Comparison of ENCODE assay signal across 8 cellular contexts in genomic region chr13:26253787-26254582, GRCh38. TPM values are rescaled to one million over a fixed set of nuclear protein-coding genes. Genes with fewer than 3 reads are reported as not detected.
DNase-seq lines count a peak whose midpoint lies in the region; ATAC-seq and TF ChIP-seq lines count a peak whose summit lies in the region.

Gene CDK8 (plus strand): TSS chr13:26254129. CDS start chr13:26254642, 513 bp downstream.

- peak; percentile 82 to 97 (median 92) for DNase-seq in NCI-H1417 (lab: John Stamatoyannopoulos, UW)
- peak; percentile 89 for DNase-seq in activated naive CD8-positive, alpha-beta T cell treated with anti-CD3 and anti-CD28 coated beads, Interleukin-2, amount 10 ng/mL, durations not matched to agents 7 days and 5 days
- peak; percentile 95 for DNase-seq in Right ventricle myocardium inferior (ENCODE audit: missing footprints)
- DNase-seq in ovary = peak; percentile 87 to 93 (median 91)
- peak; percentile 90 to 92 for DNase-seq in thyroid gland

- peak within 1 kb of the TSS; percentile 74 for H3K9ac ChIP-seq in SU-DHL-6 (ENCODE audit: low read length)

- H3K27ac Mint-ChIP-seq in activated naive CD8-positive, alpha-beta T cell treated with anti-CD3 and anti-CD28 coated beads, Interleukin-2, amount 10 ng/mL, durations not matched to agents 7 days and 5 days = peak within 1 kb of the TSS; percentile 89

- H3K27me3 ChIP-seq in SU-DHL-6 (ENCODE audit: low read length) (no peaks in the 10 kb centered on the region), ovary (no peaks in the 10 kb centered on the region), thyroid gland (no peaks in the 10 kb centered on the region)

- WGBS in ovary, 3 donors = 0% methylated on average over 55 to 79 of the region's 79 CpGs
- WGBS in thyroid gland, 2 donors = 1% methylated on average over 13 to 53 of the region's 79 CpGs

- no peak for TF ChIP-seq POLR2A in ovary (IDR thresholded peaks at IDR 0.05)
- peak in 1 of 2 donors; percentile 85 for TF ChIP-seq POLR2A in thyroid gland (IDR thresholded peaks at IDR 0.05)

- no peaks in the 10 kb centered on the region for H3K36me3 ChIP-seq in SU-DHL-6 (ENCODE audit: low read length)
- H3K36me3 ChIP-seq in ovary = no peaks in the 10 kb centered on the region
- no peaks in the 10 kb centered on the region for H3K36me3 ChIP-seq in thyroid gland

- H3K4me2 ChIP-seq in SU-DHL-6 (ENCODE audit: low read depth, low read length, poor library complexity, severe bottlenecking) = peak within 1 kb of the TSS; percentile 88

- H3K79me2 ChIP-seq in SU-DHL-6 (ENCODE audit: insufficient read depth, low read length) = peaks cover 45% of the 10 kb centered on the region

- H3K27me3 Mint-ChIP-seq in activated naive CD8-positive, alpha-beta T cell treated with anti-CD3 and anti-CD28 coated beads, Interleukin-2, amount 10 ng/mL, durations not matched to agents 7 days and 5 days = peaks cover 4% of the 10 kb centered on the region

- peak within 1 kb of the TSS; percentile 91 for H3K4me3 Mint-ChIP-seq in activated naive CD8-positive, alpha-beta T cell treated with anti-CD3 and anti-CD28 coated beads, Interleukin-2, amount 10 ng/mL, durations not matched to agents 7 days and 5 days

- H3K27ac ChIP-seq in SU-DHL-6 (ENCODE audit: low read depth, low read length) (peak within 1 kb of the TSS; percentile 83), ovary (peak within 1 kb of the TSS; percentile 63 to 92), thyroid gland (peak within 1 kb of the TSS; percentile 92 to 94 (median 93))

- H3K4me1 ChIP-seq in ovary (ENCODE audit: insufficient read depth) (no peaks in the 10 kb centered on the region), thyroid gland (peaks cover 6 to 10% of the 10 kb centered on the region in 2 donors)

- intact Hi-C loops in Right ventricle myocardium inferior (cut with DNase I) = loop anchor here (2.0 to 10.0 kb wide), 2 partner anchors 31 to 71 kb away; partner anchors contain the start of gene RNF6
- intact Hi-C loops in ovary (cut with DNase I) = loop anchor here in 1 of 4 donors (5.0 kb wide), 1 partner anchor 52 kb away; no protein-coding TSS in a partner anchor
- intact Hi-C loops in thyroid gland (cut with DNase I) = no loop called here

- H3K4me3 ChIP-seq in GM12875 (ENCODE audit: low read depth, low read length) = peak within 1 kb of the TSS; percentile 91
- H3K4me3 ChIP-seq in SU-DHL-6 (ENCODE audit: insufficient read depth, low read length, poor library complexity, severe bottlenecking) = peak within 1 kb of the TSS; percentile 93
- H3K4me3 ChIP-seq in ovary = peak within 1 kb of the TSS; percentile 96
- peak within 1 kb of the TSS; percentile 76 to 95 (median 94) for H3K4me3 ChIP-seq in thyroid gland (replicated peaks in 1 of 3)

- no peaks in the 10 kb centered on the region; the same call in 1 of the 2 replicates for H3F3A ChIP-seq in SU-DHL-6 (ENCODE audit: insufficient read depth)

- no peaks in the 10 kb centered on the region for H3K9me3 ChIP-seq in SU-DHL-6 (ENCODE audit: insufficient read depth, low read length)
- no peaks in the 10 kb centered on the region for H3K9me3 ChIP-seq in ovary
- H3K9me3 ChIP-seq in thyroid gland = no peaks in the 10 kb centered on the region

- peaks cover 24% of the 10 kb centered on the region for H4K20me1 ChIP-seq in SU-DHL-6 (ENCODE audit: low read depth, low read length)

- POLR2A ChIA-PET in activated naive CD8-positive, alpha-beta T cell treated with anti-CD3 and anti-CD28 coated beads, Interleukin-2, amount 10 ng/mL, durations not matched to agents 7 days and 5 days (lab: Charles Lee) = interaction anchor here (0.6 to 1.6 kb wide), 3 partner anchors 31 to 229 kb away, joined by 4 to 5 read pairs (median 4); partner anchors contain the start of gene RNF6

- ATAC-seq in HG02763 (IDR thresholded peaks at IDR 0.05; ENCODE audit: unreplicated experiment) (peak; percentile 84), Right ventricle myocardium inferior (peak; percentile 96)
- peak; percentile 82 for ATAC-seq in activated naive CD8-positive, alpha-beta T cell treated with anti-CD3 and anti-CD28 coated beads, Interleukin-2, amount 10 ng/mL, durations not matched to agents 7 days and 5 days (ENCODE audit: low read depth)

- no peaks in the 10 kb centered on the region for H3K36me3 Mint-ChIP-seq in activated naive CD8-positive, alpha-beta T cell treated with anti-CD3 and anti-CD28 coated beads, Interleukin-2, amount 10 ng/mL, durations not matched to agents 7 days and 5 days

- no peaks in the 10 kb centered on the region for H3K9me2 ChIP-seq in SU-DHL-6 (replicated peaks; ENCODE audit: insufficient read depth, low read length)

- no peak for TF ChIP-seq CTCF in GM12875 (IDR thresholded peaks at IDR 0.05; ENCODE audit: borderline replicate concordance, insufficient read depth, low read depth, low read length)
- TF ChIP-seq CTCF in SU-DHL-6 (IDR thresholded peaks at IDR 0.05; ENCODE audit: insufficient read depth, low read length, poor library complexity, severe bottlenecking) = no peak
- no peak for TF ChIP-seq CTCF in ovary (IDR thresholded peaks at IDR 0.05)
- TF ChIP-seq CTCF in thyroid gland (IDR thresholded peaks at IDR 0.05) = no peak

- no peak for TF ChIP-seq EP300 in ovary (IDR thresholded peaks at IDR 0.05)

- H3K4me1 Mint-ChIP-seq in activated naive CD8-positive, alpha-beta T cell treated with anti-CD3 and anti-CD28 coated beads, Interleukin-2, amount 10 ng/mL, durations not matched to agents 7 days and 5 days = peaks cover 23% of the 10 kb centered on the region

- peak within 1 kb of the TSS; percentile 97 for H2AFZ ChIP-seq in SU-DHL-6 (ENCODE audit: low read depth, low read length, severe bottlenecking)

- no peaks in the 10 kb centered on the region for H3K9me3 Mint-ChIP-seq in activated naive CD8-positive, alpha-beta T cell treated with anti-CD3 and anti-CD28 coated beads, Interleukin-2, amount 10 ng/mL, durations not matched to agents 7 days and 5 days

RNA-seq across cellular contexts. Expression of gene CDK8, which starts in this region (rescaled TPM):
- 10 to 100 TPM; 13.7 to 15.1 TPM for total RNA-seq in activated naive CD8-positive, alpha-beta T cell treated with anti-CD3 and anti-CD28 coated beads, Interleukin-2, amount 10 ng/mL, durations not matched to agents 7 days and 5 days
- 10.3 TPM for total RNA-seq in Right ventricle myocardium inferior
- 1 to 10 TPM; 6.7 to 9.2 (median 8.3) TPM for total RNA-seq in ovary
- 10 to 100 TPM in 1 of 2 donors, 1 to 10 TPM in 1; 5.2 to 11.6 TPM for polyA plus RNA-seq in ovary
- 10 to 100 TPM; 14.2 to 16.2 (median 15.1) TPM for total RNA-seq in thyroid gland

Comparison
In these comparisons a context has a peak if more than half of its experiments do, and no peak if none do; other contexts are left out.
1. Peak in every context shown above with its lines: DNase-seq, ATAC-seq, H3K4me3 ChIP-seq and H3K27ac ChIP-seq.